In genomic region chr1:182384387-182384960, GRCh38 we compare ENCODE assay signal across 23 cellular contexts. TPM values are rescaled to one million over a fixed set of nuclear protein-coding genes. Genes with fewer than 3 reads are reported as not detected.
"Had no signal": no experiment of that assay in that cellular context is flagged by ENCODE, and none has a peak within 500 bp of the region (broad histone marks: within the 10 kb centered on the region; RNA-seq: fewer than 3 reads in every experiment).

No MANE protein-coding gene starts in this region.

- H3K27me3 ChIP-seq: heart left ventricle, left lung, neural progenitor cell, ovary had no signal

- H3K36me3 ChIP-seq: ovary had no signal

- H3K27ac ChIP-seq: heart left ventricle, ovary had no signal

- H3K9ac ChIP-seq: neural progenitor cell had no signal

- H3K4me2 ChIP-seq: neural progenitor cell had no signal

- FAIRE-seq: kidney, TTC549, urothelium cell line had no signal

- ATAC-seq: activated CD8-positive, alpha-beta T cell treated with anti-CD3 and anti-CD28 coated beads for 36 hours; activated T-helper 17 cell treated with anti-CD3 and anti-CD28 coated beads, Interleukin-2, amount 50 U/mL, for 72 hours; heart left ventricle; left lung; sciatic nerve; stimulated activated effector memory CD8-positive, alpha-beta T cell treated with anti-CD3 and anti-CD28 coated beads, Interleukin-12 subunit alpha, Interleukin-12 subunit beta, amount 100 ng/mL, for 72 hours had no signal

- DNase-seq: activated B cell treated with CpG ODN at 0.5 μM for 24 hours; activated CD4-positive, alpha-beta T cell treated with anti-CD3 and anti-CD28 coated beads for 4 hours; activated CD8-positive, alpha-beta T cell treated with anti-CD3 and anti-CD28 coated beads for 36 hours; activated naive CD4-positive, alpha-beta T cell treated with Interleukin-2 at 50 U/mL for 16 hours; activated T-cell treated with anti-CD3 and anti-CD28 coated beads, Interleukin-2, amount 50 U/mL, for 1 hour; caudate nucleus; foreskin melanocyte; heart left ventricle; kidney; left lung; stimulated activated CD4-positive, alpha-beta T cell treated with anti-CD3 and anti-CD28 coated beads, Interleukin-4, amount 100 ng/mL, for 24 hours had no signal

- H3K9me3 ChIP-seq: heart left ventricle, left lung, ovary had no signal

- H3K4me3 ChIP-seq: heart left ventricle, left lung, neural progenitor cell, ovary had no signal

RNA-seq across cellular contexts. Expression of gene TEDDM1, which starts 16.0 kb away (rescaled TPM):
- total RNA-seq: activated B cell treated with CpG ODN at 0.5 μM for 24 hours; activated CD8-positive, alpha-beta T cell treated with anti-CD3 and anti-CD28 coated beads for 36 hours; activated T-helper 17 cell treated with anti-CD3 and anti-CD28 coated beads, Interleukin-2, amount 50 U/mL, for 72 hours; dermis microvascular lymphatic vessel endothelial cell; epithelial cell of proximal tubule; heart left ventricle; kidney; left lung; lung microvascular endothelial cell; mononuclear cell; ovary; sciatic nerve; T-helper 2 cell treated with Interferon-gamma antibody and Interleukin-4, amounts not matched to agents 100 ng/mL and 5 ng/mL, for 36 hours had no signal
- polyA plus RNA-seq: heart left ventricle had no signal
